In the genomic region with DNA sequence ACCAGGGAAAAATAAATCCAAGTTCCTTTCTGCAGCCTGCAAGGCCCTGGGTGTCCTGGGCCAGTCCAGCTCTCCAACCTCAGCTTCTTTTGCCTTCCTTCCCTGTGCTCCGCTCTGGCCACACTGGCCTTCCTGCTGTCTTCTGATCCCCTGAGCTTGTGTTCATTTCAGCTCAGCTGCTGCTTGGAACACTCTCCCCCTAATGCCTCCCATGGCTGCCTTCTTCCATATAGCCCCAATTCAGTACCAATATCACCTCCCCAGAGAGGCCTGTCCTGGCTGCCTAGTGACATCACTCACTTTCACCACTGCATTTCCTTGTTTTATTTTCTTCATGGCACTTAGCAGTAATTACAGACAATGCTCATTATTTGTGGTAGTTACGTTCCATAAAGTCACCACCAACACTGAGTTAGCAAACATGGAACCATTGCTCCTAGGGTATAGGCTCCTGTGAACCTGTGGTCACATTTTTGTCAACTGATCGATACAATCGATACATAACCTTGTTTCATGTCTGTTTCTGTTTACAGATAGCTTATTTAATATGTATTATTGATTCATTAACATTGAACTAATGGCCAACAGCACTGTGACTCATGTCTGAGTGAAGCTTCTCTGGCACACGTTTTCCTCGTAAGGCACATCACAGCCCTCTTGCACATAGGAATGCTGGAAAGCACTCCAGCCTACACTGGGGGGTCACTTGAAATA, we compare ENCODE assay signal across 3 cellular contexts.
TF ChIP-seq lines count a peak whose summit lies in the region.

No MANE protein-coding gene starts in this region.

TF ChIP-seq in A549, 52 proteins besides CTCF, POLR2A, EP300 and RAD21:
- TF ChIP-seq ZFP36 (IDR thresholded peaks at IDR 0.05; ENCODE audit: borderline replicate concordance, partially characterized antibody) (peak; percentile 18), ELK1 (IDR thresholded peaks at IDR 0.05; ENCODE audit: low read depth, low read length) (no peak), CBX8 (IDR thresholded peaks at IDR 0.05) (no peak)

TF ChIP-seq in HEK293, 187 proteins besides CTCF, POLR2A, EP300 and RAD21:
- TF ChIP-seq, protein P1, sequence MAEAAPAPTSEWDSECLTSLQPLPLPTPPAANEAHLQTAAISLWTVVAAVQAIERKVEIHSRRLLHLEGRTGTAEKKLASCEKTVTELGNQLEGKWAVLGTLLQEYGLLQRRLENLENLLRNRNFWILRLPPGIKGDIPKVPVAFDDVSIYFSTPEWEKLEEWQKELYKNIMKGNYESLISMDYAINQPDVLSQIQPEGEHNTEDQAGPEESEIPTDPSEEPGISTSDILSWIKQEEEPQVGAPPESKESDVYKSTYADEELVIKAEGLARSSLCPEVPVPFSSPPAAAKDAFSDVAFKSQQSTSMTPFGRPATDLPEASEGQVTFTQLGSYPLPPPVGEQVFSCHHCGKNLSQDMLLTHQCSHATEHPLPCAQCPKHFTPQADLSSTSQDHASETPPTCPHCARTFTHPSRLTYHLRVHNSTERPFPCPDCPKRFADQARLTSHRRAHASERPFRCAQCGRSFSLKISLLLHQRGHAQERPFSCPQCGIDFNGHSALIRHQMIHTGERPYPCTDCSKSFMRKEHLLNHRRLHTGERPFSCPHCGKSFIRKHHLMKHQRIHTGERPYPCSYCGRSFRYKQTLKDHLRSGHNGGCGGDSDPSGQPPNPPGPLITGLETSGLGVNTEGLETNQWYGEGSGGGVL (tag by site-specific recombination; IDR thresholded peaks at IDR 0.05) = no peak
- peak; percentile 59 for TF ChIP-seq ZNF16 (tag by site-specific recombination; IDR thresholded peaks at IDR 0.05; ENCODE audit: low read depth)

TF ChIP-seq in H1, 55 proteins besides CTCF, POLR2A, EP300 and RAD21:
- TF ChIP-seq GABPA (IDR thresholded peaks at IDR 0.05; ENCODE audit: borderline replicate concordance, insufficient read depth, low read length) = no peak
- TF ChIP-seq SUZ12 (IDR thresholded peaks at IDR 0.05; ENCODE audit: low read length) = no peak
- no peak for TF ChIP-seq FOSL1 (IDR thresholded peaks at IDR 0.05; ENCODE audit: insufficient read depth, low read depth, low read length)
- TF ChIP-seq CHD2 (IDR thresholded peaks at IDR 0.05; ENCODE audit: low read length) = no peak
- peak in 1 of 2 experiments; percentile 86; a peak in 1 of 4 replicates for TF ChIP-seq HDAC2 (IDR thresholded peaks at IDR 0.05; ENCODE audit: borderline replicate concordance in 1 of 2, low read depth in 2 of 2, low read length in 2 of 2)
- no peak for TF ChIP-seq RFX5 (IDR thresholded peaks at IDR 0.05; ENCODE audit: borderline replicate concordance, low read depth, low read length)
- TF ChIP-seq KDM1A (IDR thresholded peaks at IDR 0.05; ENCODE audit: borderline replicate concordance, low read length) = peak; percentile 70; the same call in 1 of the 2 replicates
- no peak for TF ChIP-seq NANOG (IDR thresholded peaks at IDR 0.05; ENCODE audit: insufficient read depth, low read depth, low read length, poor library complexity, severe bottlenecking)
- no peak for TF ChIP-seq SAP30 (IDR thresholded peaks at IDR 0.05; ENCODE audit: insufficient read depth, insufficient replicate concordance, low read length)
- TF ChIP-seq TAF1 (IDR thresholded peaks at IDR 0.05; ENCODE audit: low read depth, low read length) = no peak
